In genomic region chr1:153617677-153618076, GRCh38 we compare ENCODE assay signal across 8 cellular contexts. TPM values are rescaled to one million over a fixed set of nuclear protein-coding genes. Genes with fewer than 3 reads are reported as not detected.
DNase-seq lines count a peak whose midpoint lies in the region; ATAC-seq and TF ChIP-seq lines count a peak whose summit lies in the region.

No MANE protein-coding gene starts in this region.

- CTCF ChIA-PET in AG04449 (lab: Yijun Ruan, JAX), result interaction anchor here (0.6 to 12.8 kb wide), 14 partner anchors 10 to 265 kb away, joined by 3 to 178 read pairs (median 4); partner anchors contain the start of genes CHTOP, S100A1 and S100A13

- no peak overlapping the region for H3K4me3 ChIP-seq in AG04449 (ENCODE audit: low read depth, low read length)

- TF ChIP-seq CTCF in AG04449 (IDR thresholded peaks at IDR 0.05; ENCODE audit: insufficient read depth, low read length, missing control alignments), result peak; percentile 81
- TF ChIP-seq CTCF in omental fat pad (IDR thresholded peaks at IDR 0.05), result no peak

- DNase-seq in AG04449 (ENCODE audit: low read depth, low spot score) (no peak), ELF-1 (ENCODE audit: low read depth, low spot score) (peak; percentile 59), T1000 (lab: John Stamatoyannopoulos, UW) (peak; percentile 31), omental fat pad (ENCODE audit: low spot score) (no peak), G401 (ENCODE audit: low spot score) (no peak)
- peak; percentile 45 for DNase-seq in effector CD8-positive, alpha-beta T cell (lab: John Stamatoyannopoulos, UW)

- in situ Hi-C loops in G401 (cut with HindIII; ENCODE audit: low sequenced_read_pairs), result no loop called here

- ATAC-seq in HG03280 (IDR thresholded peaks at IDR 0.05; ENCODE audit: unreplicated experiment) (peak; percentile 51), omental fat pad (ENCODE audit: low FRiP score) (peak; percentile 33), HG03039 (IDR thresholded peaks at IDR 0.05; ENCODE audit: unreplicated experiment) (no peak)

- POLR2A ChIA-PET in AG04449 (lab: Yijun Ruan, JAX), result interaction anchor here (1.3 to 9.4 kb wide), 2 partner anchors 9 to 45 kb away, joined by 4 to 127 read pairs; partner anchors contain the start of gene S100A13

RNA-seq across cellular contexts. Expression of gene S100A14, which starts 1.6 kb away (rescaled TPM):
- total RNA-seq in omental fat pad, result 1 to 10 TPM in 2 of 4 donors, under 1 TPM in 1, not detected in 1; 0.50 to 1.9 (median 1.3) TPM
- 0.75 TPM in 1 of 2 replicates, not detected in the other for total RNA-seq in G401 (2014; rRNA removed; shearing (Covaris generic))

RNA-seq across cellular contexts. Expression of gene S100A16, which starts 4.7 kb away (rescaled TPM):
- total RNA-seq in omental fat pad, result 100 to 1,000 TPM in 3 of 4 donors, 10 to 100 TPM in 1; 84.5 to 225 (median 127) TPM
- total RNA-seq in G401 (2014; rRNA removed; shearing (Covaris generic)), result 81.9 and 98.1 TPM in 2 replicates

RNA-seq across cellular contexts. Expression of gene S100A13, which starts 9.6 kb away (rescaled TPM):
- total RNA-seq in omental fat pad, result 100 to 1,000 TPM; 118 to 192 (median 176) TPM
- 111 and 239 TPM in 2 replicates for total RNA-seq in G401 (2014; rRNA removed; shearing (Covaris generic))

RNA-seq across cellular contexts. Expression of gene S100A1, which starts 10.6 kb away (rescaled TPM):
- 10 to 100 TPM in 3 of 4 donors, 1 to 10 TPM in 1; 6.0 to 36.5 (median 23.7) TPM for total RNA-seq in omental fat pad
- 132 and 195 TPM in 2 replicates for total RNA-seq in G401 (2014; rRNA removed; shearing (Covaris generic))

RNA-seq across cellular contexts. Expression of gene CHTOP, which starts 16.2 kb away (rescaled TPM):
- total RNA-seq in omental fat pad, result 10 to 100 TPM; 31.4 to 63.5 (median 53.7) TPM
- 42.5 and 66.4 TPM in 2 replicates for total RNA-seq in G401 (2014; rRNA removed; shearing (Covaris generic))

Comparison
In these comparisons a context has a peak if more than half of its experiments do, and no peak if none do; other contexts are left out.
1. DNase-seq: peak in ELF-1 (single experiment), T1000 (single experiment) and effector CD8-positive, alpha-beta T cell (single experiment); none in AG04449 (single experiment), omental fat pad (single experiment) and G401 (single experiment).